13 cellular contexts compared by ENCODE assay signal in genomic region chr14:99573436-99574098, GRCh38. TPM values are rescaled to one million over a fixed set of nuclear protein-coding genes. Genes with fewer than 3 reads are reported as not detected.
A peak's percentile ranks its signal among the peaks of the same experiment; 100 is the strongest.
DNase-seq lines count a peak whose midpoint lies in the region; TF ChIP-seq lines count a peak whose summit lies in the region.
"Had no signal": no experiment of that assay in that cellular context is flagged by ENCODE, and none has a peak within 500 bp of the region (broad histone marks: within the 10 kb centered on the region; RNA-seq: fewer than 3 reads in every experiment).

No MANE protein-coding gene starts in this region.

- no peaks in the 10 kb centered on the region for H3K27me3 ChIP-seq in AG04450 (ENCODE audit: control insufficient read depth, insufficient read depth, low read length)
- 0 out of 2 replicates have a peak, but pooled peaks cover 3% of the 10 kb centered on the region for H3K27me3 ChIP-seq in OCI-LY3 (ENCODE audit: low read depth, low read length)
- no peaks in the 10 kb centered on the region for H3K27me3 ChIP-seq in esophagus muscularis mucosa

- H3K4me1 ChIP-seq in OCI-LY3 (ENCODE audit: low read length) (peaks cover 44% of the 10 kb centered on the region), esophagus muscularis mucosa (peaks cover 96 to 100% (median 99%) of the 10 kb centered on the region in 4 donors)

- CTCF ChIA-PET in AG04450 (lab: Charles Lee) = interaction anchor here (0.9 to 1.1 kb wide), 4 partner anchors 9 to 55 kb away, joined by 3 to 5 read pairs (median 4); no protein-coding TSS in a partner anchor

- H2AFZ ChIP-seq in OCI-LY3 (ENCODE audit: low read depth, low read length) = no peak overlapping the region

- H3K27ac ChIP-seq in AG04450 (ENCODE audit: low read depth, low read length) (peak overlapping the region; percentile 68), OCI-LY3 (ENCODE audit: low read length) (no peak overlapping the region; the same call in 1 of the 2 replicates), esophagus muscularis mucosa (replicated peaks in 1 of 4) (peak overlapping the region; percentile 88 to 90 (median 90))
- H3K27ac ChIP-seq: KMS-11 had no signal

- peak overlapping the region; percentile 72 for H3K4me2 ChIP-seq in OCI-LY3 (ENCODE audit: low read length)
- H3K4me2 ChIP-seq: KMS-11 had no signal

- TF ChIP-seq POLR2A in esophagus muscularis mucosa (IDR thresholded peaks at IDR 0.05; ENCODE audit: low read depth) = no peak

- H3K36me3 Mint-ChIP-seq in neural crest cell (ENCODE audit: low read depth) = no peaks in the 10 kb centered on the region
- H3K36me3 Mint-ChIP-seq: naive B cell had no signal

- 0 out of 2 replicates have a peak overlapping the region, but pooled peaks have one; percentile 13 for H3K9ac ChIP-seq in OCI-LY3 (ENCODE audit: low read length)
- H3K9ac ChIP-seq: KMS-11 had no signal

- H4K20me1 ChIP-seq in OCI-LY3 (ENCODE audit: insufficient read depth, low read length) = no peaks in the 10 kb centered on the region

- POLR2A ChIA-PET in AG04450 (lab: Yijun Ruan, JAX) = interaction anchor here (1.0 to 1.2 kb wide), 2 partner anchors 30 to 51 kb away, joined by 3 read pairs; partner anchors contain the start of gene CCDC85C

- TF ChIP-seq EP300 in esophagus muscularis mucosa (IDR thresholded peaks at IDR 0.05) = no peak

- peak overlapping the region; percentile 54 for H3K4me3 Mint-ChIP-seq in neural crest cell
- H3K4me3 Mint-ChIP-seq: activated CD4-positive, alpha-beta T cell treated with anti-CD3 and anti-CD28 coated beads, Interleukin-2, amount 10 ng/mL, durations not matched to agents 7 days and 5 days; naive B cell; T-helper 1 cell treated with Interleukin-12 subunit alpha and Interleukin-12 subunit beta and Interleukin-4 antibody, amounts not matched to agents 30 μg/mL and 1 μg/mL, for 36 hours had no signal

- H3K4me1 Mint-ChIP-seq in neural crest cell = peaks cover 55% of the 10 kb centered on the region
- H3K4me1 Mint-ChIP-seq: activated CD4-positive, alpha-beta T cell treated with anti-CD3 and anti-CD28 coated beads, Interleukin-2, amount 10 ng/mL, durations not matched to agents 7 days and 5 days had no signal

- WGBS in esophagus muscularis mucosa = 77% methylated on average over 10 of the region's 15 CpGs

- intact Hi-C loops in esophagus muscularis mucosa (cut with DNase I) = no loop called here

- H3K9me3 Mint-ChIP-seq in neural crest cell = no peaks in the 10 kb centered on the region
- H3K9me3 Mint-ChIP-seq: activated CD4-positive, alpha-beta T cell treated with anti-CD3 and anti-CD28 coated beads, Interleukin-2, amount 10 ng/mL, durations not matched to agents 7 days and 5 days; naive B cell; T-helper 1 cell treated with Interleukin-12 subunit alpha and Interleukin-12 subunit beta and Interleukin-4 antibody, amounts not matched to agents 30 μg/mL and 1 μg/mL, for 36 hours had no signal

- DNase-seq in AG04450 (ENCODE audit: low read depth, low spot score) = no peak
- DNase-seq in esophagus muscularis mucosa (ENCODE audit: extremely low spot score) = no peak
- no peak for DNase-seq in neural crest cell (ENCODE audit: low read depth, low spot score)
- no peak for DNase-seq in NCI-H187 treated with DMSO at 0.1 percent for 48 hours (lab: John Stamatoyannopoulos, UW)
- DNase-seq in OCI-M1 (lab: John Stamatoyannopoulos, UW) = no peak
- DNase-seq in NCI-H774 (lab: John Stamatoyannopoulos, UW) = no peak
- no peak for DNase-seq in dedifferentiated amniotic fluid mesenchymal stem cell (ENCODE audit: extremely low spot score)
- DNase-seq: activated CD4-positive, alpha-beta T cell treated with anti-CD3 and anti-CD28 coated beads, Interleukin-2, amount 10 ng/mL, durations not matched to agents 7 days and 5 days; activated effector memory CD4-positive, alpha-beta T cell treated with Interleukin-2 at 50 U/mL for 16 hours; naive B cell had no signal

- TF ChIP-seq CTCF in AG04450 (IDR thresholded peaks at IDR 0.05; ENCODE audit: low read depth, low read length) (no peak), OCI-LY3 (IDR thresholded peaks at IDR 0.05; ENCODE audit: low read depth, low read length) (no peak), esophagus muscularis mucosa (IDR thresholded peaks at IDR 0.05) (no peak), neural crest cell (conservative IDR thresholded peaks at IDR 0.05) (no peak)

- H3K36me3 ChIP-seq in OCI-LY3 (replicated peaks; ENCODE audit: low read depth, low read length) (no peaks in the 10 kb centered on the region), esophagus muscularis mucosa (no peaks in the 10 kb centered on the region)

- H3K27me3 Mint-ChIP-seq in neural crest cell (ENCODE audit: low read depth) = peaks cover 14% of the 10 kb centered on the region
- H3K27me3 Mint-ChIP-seq: activated CD4-positive, alpha-beta T cell treated with anti-CD3 and anti-CD28 coated beads, Interleukin-2, amount 10 ng/mL, durations not matched to agents 7 days and 5 days had no signal

- H3K27ac Mint-ChIP-seq in neural crest cell (ENCODE audit: unreplicated experiment) = no peak overlapping the region
- H3K27ac Mint-ChIP-seq: activated CD4-positive, alpha-beta T cell treated with anti-CD3 and anti-CD28 coated beads, Interleukin-2, amount 10 ng/mL, durations not matched to agents 7 days and 5 days; T-helper 1 cell treated with Interleukin-12 subunit alpha and Interleukin-12 subunit beta and Interleukin-4 antibody, amounts not matched to agents 30 μg/mL and 1 μg/mL, for 36 hours had no signal

- H3K4me3 ChIP-seq in AG04450 (ENCODE audit: low read depth, low read length) (no peak overlapping the region), OCI-LY3 (ENCODE audit: low read length) (peak overlapping the region; percentile 47; the same call in 1 of the 2 replicates), esophagus muscularis mucosa (no peak overlapping the region)

- H3K9me3 ChIP-seq in AG04450 (ENCODE audit: control insufficient read depth, insufficient read depth, low read length) (no peaks in the 10 kb centered on the region), OCI-LY3 (ENCODE audit: insufficient read depth, low read length) (no peaks in the 10 kb centered on the region), esophagus muscularis mucosa (no peaks in the 10 kb centered on the region)

- no peaks in the 10 kb centered on the region for H3K79me2 ChIP-seq in OCI-LY3 (ENCODE audit: low read length)

RNA-seq across cellular contexts. Expression of gene CCDC85C, which starts 30.4 kb away (rescaled TPM):
- polyA plus RNA-seq in AG04450 (2011; rRNA removed) = 7.2 and 8.5 TPM in 2 replicates
- 11.3 and 13.8 TPM in 2 replicates for polyA minus RNA-seq in AG04450 (2011; rRNA and poly(A)+ RNA removed)
- total RNA-seq in esophagus muscularis mucosa (10 to 100 TPM; 17.9 to 48.7 (median 30.8) TPM), neural crest cell (31.4 and 32.3 TPM in 2 replicates)
